Comparison of ENCODE assay signal across 8 cellular contexts in the genomic region with DNA sequence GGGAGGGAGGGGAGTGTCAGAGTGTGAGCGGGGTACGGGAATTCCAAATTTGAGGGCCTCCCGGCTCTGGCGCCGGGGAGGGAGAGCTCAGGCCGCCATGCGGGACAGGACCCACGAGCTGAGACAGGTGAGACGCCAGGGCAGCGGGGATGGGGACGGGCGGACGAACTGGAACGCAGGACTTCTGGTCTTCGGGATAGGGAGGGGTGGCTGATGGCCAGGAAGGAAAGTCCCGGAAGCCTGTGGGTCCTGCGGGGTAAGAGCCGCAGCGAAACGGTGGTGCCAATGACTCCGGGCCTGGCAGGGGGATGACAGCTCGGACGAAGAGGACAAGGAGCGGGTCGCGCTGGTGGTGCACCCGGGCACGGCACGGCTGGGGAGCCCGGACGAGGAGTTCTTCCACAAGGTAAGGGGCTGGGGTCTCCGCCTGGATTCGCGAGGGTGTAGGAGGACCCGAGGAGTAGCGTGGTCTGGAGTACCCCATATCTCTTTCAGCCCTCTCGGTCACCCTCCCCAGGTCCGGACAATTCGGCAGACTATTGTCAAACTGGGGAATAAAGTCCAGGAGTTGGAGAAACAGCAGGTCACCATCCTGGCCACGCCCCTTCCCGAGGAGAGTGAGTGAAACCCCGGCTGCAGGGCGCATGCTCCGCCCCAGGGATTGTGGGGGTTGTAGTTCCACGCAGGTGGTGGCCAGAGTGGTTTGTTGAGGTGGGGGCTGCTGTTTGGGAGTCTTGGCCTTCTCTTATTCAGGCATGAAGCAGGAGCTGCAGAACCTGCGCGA. TPM values are rescaled to one million over a fixed set of nuclear protein-coding genes. Genes with fewer than 3 reads are reported as not detected.
DNase-seq lines count a peak whose midpoint lies in the region; TF ChIP-seq lines count a peak whose summit lies in the region.

No MANE protein-coding gene starts in this region.

- H3K4me1 ChIP-seq in MM.1S (ENCODE audit: low read length) = 0 out of 2 replicates have a peak, but pooled peaks cover 5% of the 10 kb centered on the region

- H3K9me3 ChIP-seq in MM.1S (replicated peaks; ENCODE audit: insufficient read depth, low read length) = no peaks in the 10 kb centered on the region

- in situ Hi-C loops in SK-MEL-5 (cut with HindIII; ENCODE audit: low pct_unique_long_range_greater_than_20kb, low sequenced_read_pairs) = no loop called here

- H3K79me2 ChIP-seq in MM.1S (ENCODE audit: low read length) = peaks cover 14% of the 10 kb centered on the region

- H3K9me2 ChIP-seq in MM.1S (replicated peaks; ENCODE audit: insufficient read depth, low read length) = no peaks in the 10 kb centered on the region

- H4K20me1 ChIP-seq in MM.1S (ENCODE audit: insufficient read depth, low read length) = no peaks in the 10 kb centered on the region

- peak overlapping the region; percentile 93 for H3K27ac Mint-ChIP-seq in activated naive CD4-positive, alpha-beta T cell treated with anti-CD3 and anti-CD28 coated beads for 36 hours

- peak overlapping the region; percentile 30; the same call in 1 of the 2 replicates for H3K27ac ChIP-seq in MM.1S (ENCODE audit: low read length)

- H3K4me3 Mint-ChIP-seq in activated naive CD4-positive, alpha-beta T cell treated with anti-CD3 and anti-CD28 coated beads for 36 hours = peak overlapping the region; percentile 96

- no peaks in the 10 kb centered on the region for H3K36me3 ChIP-seq in MM.1S (replicated peaks; ENCODE audit: insufficient read depth, low read length)

- no peak for TF ChIP-seq CTCF in MM.1S (IDR thresholded peaks at IDR 0.05; ENCODE audit: low read length)

- H3K4me2 ChIP-seq in MM.1S (ENCODE audit: low read depth, low read length) = peak overlapping the region; percentile 99

- no peaks in the 10 kb centered on the region for H3K27me3 ChIP-seq in MM.1S (replicated peaks; ENCODE audit: insufficient read depth, low read length)

- H3K9ac ChIP-seq in MM.1S (ENCODE audit: low read length) = peak overlapping the region; percentile 76; the same call in 1 of the 2 replicates

- no peaks in the 10 kb centered on the region for H3K27me3 Mint-ChIP-seq in activated naive CD4-positive, alpha-beta T cell treated with anti-CD3 and anti-CD28 coated beads for 36 hours (ENCODE audit: low read depth)

- H3K4me3 ChIP-seq in MM.1S (ENCODE audit: low read length) = peak overlapping the region; percentile 100

- peaks cover 13% of the 10 kb centered on the region for H3K36me3 Mint-ChIP-seq in activated naive CD4-positive, alpha-beta T cell treated with anti-CD3 and anti-CD28 coated beads for 36 hours (ENCODE audit: low read depth)

- peaks cover 22% of the 10 kb centered on the region for H3K4me1 Mint-ChIP-seq in activated naive CD4-positive, alpha-beta T cell treated with anti-CD3 and anti-CD28 coated beads for 36 hours (ENCODE audit: low read depth)

- CTCF ChIA-PET in activated naive CD4-positive, alpha-beta T cell treated with anti-CD3 and anti-CD28 coated beads for 36 hours (lab: Charles Lee) = interaction anchor here (0.5 to 0.6 kb wide), 2 partner anchors 49 to 951 kb away, joined by 3 to 4 read pairs; no protein-coding TSS in a partner anchor

- DNase-seq in EL (peak; percentile 81), H4 (ENCODE audit: low spot score) (peak; percentile 82), MM.1S (peak; percentile 89), SK-MEL-5 (ENCODE audit: low read depth, low spot score) (peak; percentile 86), germinal center (ENCODE audit: low spot score) (peak; percentile 96), nucleus accumbens (lab: John Stamatoyannopoulos, UW) (peak; percentile 29 to 94 (median 81)), superior temporal gyrus (ENCODE audit: extremely low spot score) (peak; percentile 93)
- DNase-seq in activated naive CD4-positive, alpha-beta T cell treated with anti-CD3 and anti-CD28 coated beads for 36 hours = peak; percentile 94

- intact Hi-C loops in activated naive CD4-positive, alpha-beta T cell treated with anti-CD3 and anti-CD28 coated beads for 36 hours (cut with micrococcal nuclease) = loop anchor here (1.0 to 2.0 kb wide), 11 partner anchors 37 to 835 kb away; partner anchors contain the start of genes ARMC5, FBRS, FUS and KAT8

- no peaks in the 10 kb centered on the region for H3K9me3 Mint-ChIP-seq in activated naive CD4-positive, alpha-beta T cell treated with anti-CD3 and anti-CD28 coated beads for 36 hours

- peaks cover 13% of the 10 kb centered on the region; the same call in 1 of the 2 replicates for H3F3A ChIP-seq in MM.1S (ENCODE audit: insufficient read depth, low read length)

- H2AFZ ChIP-seq in MM.1S (ENCODE audit: low read length) = peak overlapping the region; percentile 98

RNA-seq across cellular contexts. Expression of gene STX4, which starts 0.5 kb away (rescaled TPM):
- total RNA-seq in H4 (2014; rRNA removed; shearing (Covaris generic)) = 10.5 and 15.7 TPM in 2 replicates
- 9.6 and 10.5 TPM in 2 replicates for total RNA-seq in SK-MEL-5 (2014; rRNA removed; shearing (Covaris generic))
- polyA plus RNA-seq in SK-MEL-5 (2015; cell fraction: cytosol; rRNA removed) = 14.8 and 16.1 TPM in 2 replicates
- 52.2 and 79.7 TPM in 2 replicates for polyA plus RNA-seq in SK-MEL-5 (2015; cell fraction: nucleus; rRNA removed)
- 10 to 100 TPM; 32.9 to 38.0 TPM for total RNA-seq in activated naive CD4-positive, alpha-beta T cell treated with anti-CD3 and anti-CD28 coated beads for 36 hours

RNA-seq across cellular contexts. Expression of gene STX1B, which starts 23.5 kb away (rescaled TPM):
- 0.04 TPM in 1 of 2 replicates, not detected in the other for total RNA-seq in H4 (2014; rRNA removed; shearing (Covaris generic))
- total RNA-seq in SK-MEL-5 (2014; rRNA removed; shearing (Covaris generic)) = 0.13 TPM in 1 of 2 replicates, not detected in the other
- 0.27 TPM in 1 of 2 replicates, not detected in the other for polyA plus RNA-seq in SK-MEL-5 (2015; cell fraction: cytosol; rRNA removed)
- polyA plus RNA-seq in SK-MEL-5 (2015; cell fraction: nucleus; rRNA removed) = 0.26 TPM in 1 of 2 replicates, not detected in the other
- under 1 TPM; 0.69 to 0.72 TPM for total RNA-seq in activated naive CD4-positive, alpha-beta T cell treated with anti-CD3 and anti-CD28 coated beads for 36 hours

RNA-seq across cellular contexts. Expression of gene ZNF668, which starts 40.1 kb away (rescaled TPM):
- 5.6 and 7.0 TPM in 2 replicates for total RNA-seq in H4 (2014; rRNA removed; shearing (Covaris generic))
- total RNA-seq in SK-MEL-5 (2014; rRNA removed; shearing (Covaris generic)) = 9.3 TPM in 2 replicates
- 17.0 and 18.0 TPM in 2 replicates for polyA plus RNA-seq in SK-MEL-5 (2015; cell fraction: cytosol; rRNA removed)
- 8.1 and 13.7 TPM in 2 replicates for polyA plus RNA-seq in SK-MEL-5 (2015; cell fraction: nucleus; rRNA removed)
- total RNA-seq in activated naive CD4-positive, alpha-beta T cell treated with anti-CD3 and anti-CD28 coated beads for 36 hours = 10 to 100 TPM in 1 of 2 experiments, 1 to 10 TPM in 1; 9.5 to 10.1 TPM

RNA-seq across cellular contexts. Expression of gene ZNF646, which starts 40.3 kb away (rescaled TPM):
- 6.4 and 6.9 TPM in 2 replicates for total RNA-seq in H4 (2014; rRNA removed; shearing (Covaris generic))
- 9.0 and 9.3 TPM in 2 replicates for total RNA-seq in SK-MEL-5 (2014; rRNA removed; shearing (Covaris generic))
- polyA plus RNA-seq in SK-MEL-5 (2015; cell fraction: cytosol; rRNA removed) = 9.8 and 10.7 TPM in 2 replicates
- 21.1 and 32.1 TPM in 2 replicates for polyA plus RNA-seq in SK-MEL-5 (2015; cell fraction: nucleus; rRNA removed)
- total RNA-seq in activated naive CD4-positive, alpha-beta T cell treated with anti-CD3 and anti-CD28 coated beads for 36 hours = 10 to 100 TPM; 16.7 to 17.4 TPM

RNA-seq across cellular contexts. Expression of gene HSD3B7, which starts 48.9 kb away (rescaled TPM):
- total RNA-seq in H4 (2014; rRNA removed; shearing (Covaris generic)) = 0.68 and 1.0 TPM in 2 replicates
- 4.3 and 5.2 TPM in 2 replicates for total RNA-seq in SK-MEL-5 (2014; rRNA removed; shearing (Covaris generic))
- 6.6 and 7.7 TPM in 2 replicates for polyA plus RNA-seq in SK-MEL-5 (2015; cell fraction: cytosol; rRNA removed)
- 8.3 and 12.0 TPM in 2 replicates for polyA plus RNA-seq in SK-MEL-5 (2015; cell fraction: nucleus; rRNA removed)
- total RNA-seq in activated naive CD4-positive, alpha-beta T cell treated with anti-CD3 and anti-CD28 coated beads for 36 hours = under 1 TPM; 0.69 to 0.98 TPM

Comparison
In these comparisons a context has a peak if more than half of its experiments do, and no peak if none do; other contexts are left out.
1. Peak in every context shown above with its lines: DNase-seq, H3K4me3 ChIP-seq and H3K27ac ChIP-seq.